In genomic region chr7:151260471-151260870, GRCh38 we compare ENCODE assay signal across 22 cellular contexts. TPM values are rescaled to one million over a fixed set of nuclear protein-coding genes. Genes with fewer than 3 reads are reported as not detected.
A peak's percentile ranks its signal among the peaks of the same experiment; 100 is the strongest.
DNase-seq lines count a peak whose midpoint lies in the region; ATAC-seq and TF ChIP-seq lines count a peak whose summit lies in the region.
"Had no signal": no experiment of that assay in that cellular context is flagged by ENCODE, and none has a peak within 500 bp of the region (broad histone marks: within the 10 kb centered on the region; RNA-seq: fewer than 3 reads in every experiment).

No MANE protein-coding gene starts in this region.

- H2BK15ac ChIP-seq in neuronal stem cell (ENCODE audit: low read length): no peak overlapping the region

- H3K4me3 ChIP-seq in left ventricle myocardium inferior (no peak overlapping the region), lower lobe of right lung (no peak overlapping the region), neuronal stem cell (ENCODE audit: low read length in 2 of 2) (peak overlapping the region in 1 of 2 donors; percentile 53)
- H3K4me3 ChIP-seq: GM23248 had no signal

- H3K36me3 ChIP-seq in left ventricle myocardium inferior (no peaks in the 10 kb centered on the region), lower lobe of right lung (no peaks in the 10 kb centered on the region), neuronal stem cell (replicated peaks in 1 of 2; ENCODE audit: control insufficient read depth in 2 of 2, insufficient read depth in 2 of 2, low read length in 2 of 2) (no peaks in the 10 kb centered on the region)

- H2BK120ac ChIP-seq in neuronal stem cell (ENCODE audit: low read depth, low read length): no peak overlapping the region

- intact Hi-C loops in left ventricle myocardium superior (cut with micrococcal nuclease) (no loop called here), left ventricle myocardium inferior (cut with micrococcal nuclease) (no loop called here), lower lobe of right lung (cut with DNase I) (no loop called here)

- H2AK5ac ChIP-seq in neuronal stem cell (ENCODE audit: low read depth, low read length): no peak overlapping the region

- no peak overlapping the region for H2AFZ ChIP-seq in neuronal stem cell (ENCODE audit: low read length)
- H2AFZ ChIP-seq: GM23248 had no signal

- WGBS in neuronal stem cell (ENCODE audit: extremely low coverage in 2 of 2, insufficient read length in 2 of 2, insufficient replicate concordance in 1 of 2), 2 donors: no CpG with 5 or more reads among the region's 11 CpGs

- no peak overlapping the region for H3K4me2 ChIP-seq in neuronal stem cell (ENCODE audit: insufficient read depth, low read length, poor library complexity, severe bottlenecking)

- no peak overlapping the region for H3K14ac ChIP-seq in neuronal stem cell (ENCODE audit: low read length)

- DNase-seq in left ventricle myocardium superior: peak; percentile 17
- DNase-seq in left ventricle myocardium inferior: no peak
- peak; percentile 32 for DNase-seq in lower lobe of right lung
- no peak for DNase-seq in neuronal stem cell (ENCODE audit: low spot score)
- DNase-seq in SIG-M5 treated with dmso at 0.1 percent for 504 hours (lab: John Stamatoyannopoulos, UW; ENCODE audit: unreplicated experiment): no peak
- no peak for DNase-seq in anterior cingulate cortex (lab: John Stamatoyannopoulos, UW)
- DNase-seq: C1 segment of cervical spinal cord, Calu3, COR-L47, DMS53, DMS79 treated with DMSO at 0.1 percent for 48 hours, GF-D8, GM23248, H9 had no signal

- H3K79me1 ChIP-seq in neuronal stem cell (ENCODE audit: low read depth, low read length): peaks cover 1% of the 10 kb centered on the region

- peaks cover 9% of the 10 kb centered on the region for H3K4me1 ChIP-seq in left ventricle myocardium inferior
- no peaks in the 10 kb centered on the region for H3K4me1 ChIP-seq in lower lobe of right lung
- H3K4me1 ChIP-seq in neuronal stem cell (ENCODE audit: control insufficient read depth in 2 of 2, insufficient read depth in 1 of 2, low read depth in 1 of 2, low read length in 2 of 2): no peaks in the 10 kb centered on the region

- peak overlapping the region; percentile 38 for H4K91ac ChIP-seq in neuronal stem cell (ENCODE audit: low read depth, low read length, poor library complexity)

- H3K9me3 ChIP-seq in left ventricle myocardium inferior (replicated peaks): no peaks in the 10 kb centered on the region
- no peaks in the 10 kb centered on the region for H3K9me3 ChIP-seq in lower lobe of right lung
- H3K9me3 ChIP-seq in neuronal stem cell (replicated peaks in 1 of 2; ENCODE audit: control insufficient read depth in 2 of 2, insufficient read depth in 1 of 2, low read depth in 1 of 2, low read length in 2 of 2): no peaks in the 10 kb centered on the region

- ATAC-seq in left ventricle myocardium superior (no peak), lower lobe of right lung (no peak), GM19397 (IDR thresholded peaks at IDR 0.05; ENCODE audit: unreplicated experiment) (no peak)
- ATAC-seq: HCT116 had no signal

- peak overlapping the region; percentile 20 for H3K18ac ChIP-seq in neuronal stem cell (ENCODE audit: low read length)

- no peak overlapping the region for H3K9ac ChIP-seq in neuronal stem cell (ENCODE audit: low read depth, low read length, poor library complexity)
- H3K9ac ChIP-seq: GM23248 had no signal

- no peak overlapping the region for H4K8ac ChIP-seq in neuronal stem cell (ENCODE audit: low read depth, low read length)

- H2BK5ac ChIP-seq in neuronal stem cell (ENCODE audit: low read length): no peak overlapping the region

- no peak for TF ChIP-seq CTCF in left ventricle myocardium inferior (IDR thresholded peaks at IDR 0.05; ENCODE audit: borderline replicate concordance)
- no peak for TF ChIP-seq CTCF in lower lobe of right lung (IDR thresholded peaks at IDR 0.05)

- peaks cover 46% of the 10 kb centered on the region for H3K27me3 ChIP-seq in left ventricle myocardium inferior (ENCODE audit: low read depth)
- no peaks in the 10 kb centered on the region for H3K27me3 ChIP-seq in lower lobe of right lung (ENCODE audit: low read depth)
- H3K27me3 ChIP-seq in neuronal stem cell (ENCODE audit: control insufficient read depth in 3 of 3, insufficient read depth in 3 of 3, low read depth in 1 of 3, low read length in 3 of 3): peaks cover 0 to 30% (median 0%) of the 10 kb centered on the region in 3 experiments

- H3K23ac ChIP-seq in neuronal stem cell (ENCODE audit: low read depth, low read length, poor library complexity): no peak overlapping the region

- no peak overlapping the region for H3K27ac ChIP-seq in left ventricle myocardium inferior (replicated peaks)
- no peak overlapping the region for H3K27ac ChIP-seq in lower lobe of right lung
- H3K27ac ChIP-seq in neuronal stem cell (replicated peaks; ENCODE audit: low read length): no peak overlapping the region
- H3K27ac ChIP-seq: GM23248 had no signal

- no peak overlapping the region for H3K4ac ChIP-seq in neuronal stem cell (ENCODE audit: low read length)

- H2BK12ac ChIP-seq in neuronal stem cell (ENCODE audit: low read length): no peak overlapping the region

RNA-seq across cellular contexts. Expression of gene SMARCD3, which starts 12.0 kb away (rescaled TPM):
- total RNA-seq in left ventricle myocardium superior: 132 TPM
- 104 TPM for total RNA-seq in left ventricle myocardium inferior
- total RNA-seq in lower lobe of right lung: 53.1 TPM
- polyA plus RNA-seq in neuronal stem cell (2013, experiment 1 of 2): 32.4 TPM
- polyA plus RNA-seq in neuronal stem cell (2013, experiment 2 of 2): 33.6 TPM

RNA-seq across cellular contexts. Expression of gene CHPF2, which starts 28.2 kb away (rescaled TPM):
- total RNA-seq in left ventricle myocardium superior (12.1 TPM), left ventricle myocardium inferior (17.3 TPM), lower lobe of right lung (34.7 TPM)
- 8.2 TPM for polyA plus RNA-seq in neuronal stem cell (2013, experiment 1 of 2)
- polyA plus RNA-seq in neuronal stem cell (2013, experiment 2 of 2): 8.7 TPM

RNA-seq across cellular contexts. Expression of gene ABCF2, which starts 33.5 kb away (rescaled TPM):
- total RNA-seq in left ventricle myocardium superior: 27.6 TPM
- total RNA-seq in left ventricle myocardium inferior: 30.5 TPM
- total RNA-seq in lower lobe of right lung: 23.3 TPM
- polyA plus RNA-seq in neuronal stem cell (2013, experiment 1 of 2): 19.4 TPM
- polyA plus RNA-seq in neuronal stem cell (2013, experiment 2 of 2): 19.4 TPM

RNA-seq across cellular contexts. Expression of gene H2BK1, which starts 50.2 kb away (rescaled TPM):
- total RNA-seq in left ventricle myocardium superior: not detected
- total RNA-seq in left ventricle myocardium inferior: not detected
- total RNA-seq in lower lobe of right lung: not detected
- polyA plus RNA-seq in neuronal stem cell (2013, experiment 1 of 2): not detected
- polyA plus RNA-seq in neuronal stem cell (2013, experiment 2 of 2): not detected
- total RNA-seq: A172, A673, Calu3, Daoy, G401, GM23248, H9 had no signal
- polyA plus RNA-seq: BJ; CD4-positive, alpha-beta memory T cell; GM23248 had no signal

Comparison
In these comparisons a context has a peak if more than half of its experiments do, and no peak if none do; other contexts are left out.
1. DNase-seq: peak in left ventricle myocardium superior (single experiment) and lower lobe of right lung (single experiment); none in left ventricle myocardium inferior (single experiment), neuronal stem cell (single experiment), SIG-M5 treated with dmso at 0.1 percent for 504 hours (single experiment) and anterior cingulate cortex (0 of 58).